ENCODE assay signal across 9 cellular contexts in the genomic region with DNA sequence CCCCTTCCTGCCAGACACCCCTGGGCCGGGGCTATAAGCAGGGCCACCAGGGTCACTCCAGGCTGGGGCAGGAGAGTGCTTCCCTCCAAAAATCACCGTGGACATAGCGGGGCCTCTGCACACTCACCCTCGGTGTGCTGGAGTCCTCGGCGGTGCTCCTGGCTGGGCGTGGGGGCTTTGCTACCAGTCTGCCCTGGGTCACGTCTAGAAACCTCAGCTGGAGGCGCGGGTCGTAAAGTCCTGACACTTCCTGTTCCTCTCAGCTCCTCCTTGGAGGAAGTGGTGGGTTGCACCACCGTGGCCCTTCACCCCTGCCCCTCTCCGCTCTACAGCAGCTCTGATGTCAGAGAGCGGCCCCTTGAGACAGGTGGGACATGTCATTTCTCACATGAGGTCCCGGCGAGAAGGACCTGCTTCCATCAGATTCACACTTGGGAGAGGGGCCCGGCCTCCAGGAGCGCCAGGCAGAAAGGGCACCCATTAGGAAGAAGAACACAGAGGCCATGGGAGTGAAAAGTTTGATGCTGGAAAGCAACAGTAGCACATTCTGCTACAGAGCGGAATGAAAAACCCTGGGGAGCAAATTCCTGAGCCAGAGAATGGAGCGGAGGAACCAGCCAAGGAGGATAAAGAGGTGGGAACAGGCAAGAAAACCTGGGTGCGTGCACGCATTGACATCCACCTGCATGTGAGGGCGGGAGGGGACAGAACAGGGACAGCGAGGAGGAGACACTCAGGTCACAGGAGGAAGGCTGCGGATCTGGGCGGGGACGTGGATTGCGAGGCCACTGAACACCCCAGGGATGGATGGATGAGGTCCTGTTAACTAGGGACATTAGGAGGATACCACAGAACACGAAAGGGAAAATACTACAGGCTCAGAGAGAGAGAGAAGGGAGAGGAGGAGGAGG. TPM values are rescaled to one million over a fixed set of nuclear protein-coding genes. Genes with fewer than 3 reads are reported as not detected.
DNase-seq lines count a peak whose midpoint lies in the region; ATAC-seq and FAIRE-seq lines count a peak whose summit lies in the region.
"Had no signal": no experiment of that assay in that cellular context is flagged by ENCODE, and none has a peak within 500 bp of the region (broad histone marks: within the 10 kb centered on the region; RNA-seq: fewer than 3 reads in every experiment).

A gene (minus strand): TSS at position 206 of the 911 bp plus-strand sequence. CDS start 10,117 bp downstream, outside the sequence.

- ATAC-seq in HG03460 (IDR thresholded peaks at IDR 0.05; ENCODE audit: unreplicated experiment) (peak; percentile 65), left ventricle myocardium superior (peak; percentile 76), GM21723 (IDR thresholded peaks at IDR 0.05; ENCODE audit: unreplicated experiment) (no peak)

- FAIRE-seq in GM18507 (lab: Jason Lieb, UNC) = peak; percentile 87

- intact Hi-C loops in left ventricle myocardium superior (cut with micrococcal nuclease) = no loop called here

- DNase-seq in GM18507 (ENCODE audit: extremely low spot score, insufficient read length, low read depth) (no peak), left ventricle myocardium superior (peak; percentile 72), HuH-7 (ENCODE audit: low spot score) (no peak), AG20443 (ENCODE audit: low spot score) (no peak)
- DNase-seq in activated CD4-positive, alpha-beta T cell treated with anti-CD3 and anti-CD28 coated beads, Interleukin-2, amount 50 U/mL, for 48 hours = peak; percentile 77 to 81
- peak; percentile 57 to 62 for DNase-seq in stimulated activated CD4-positive, alpha-beta T cell treated with anti-CD3 and anti-CD28 coated beads, Interleukin-4, amount 100 ng/mL, for 4 hours

RNA-seq across cellular contexts. Expression of the gene that starts here (rescaled TPM):
- 26.5 TPM for total RNA-seq in left ventricle myocardium superior
- total RNA-seq: fibroblast of lung had no signal

Comparison
In these comparisons a context has a peak if more than half of its experiments do, and no peak if none do; other contexts are left out.
1. DNase-seq: peak in activated CD4-positive, alpha-beta T cell treated with anti-CD3 and anti-CD28 coated beads, Interleukin-2, amount 50 U/mL, for 48 hours (2 of 2), left ventricle myocardium superior (single experiment) and stimulated activated CD4-positive, alpha-beta T cell treated with anti-CD3 and anti-CD28 coated beads, Interleukin-4, amount 100 ng/mL, for 4 hours (2 of 2); none in GM18507 (single experiment), HuH-7 (single experiment) and AG20443 (single experiment).